1 cellular context compared by ENCODE assay signal in genomic region chr9:62801961-62802718, GRCh38.
A peak's percentile ranks its signal among the peaks of the same experiment; 100 is the strongest.
TF ChIP-seq lines count a peak whose summit lies in the region.
"Not testable (repeated sequence)": the region's sequence is repeated elsewhere in the genome, so short reads cannot be mapped to it uniquely, and the experiment has no call there.

No MANE protein-coding gene starts in this region.

TF ChIP-seq in HepG2, 621 proteins besides CTCF, POLR2A, EP300 and RAD21 (continued from another document and continues in another):
- TF ChIP-seq ARID2 (CRISPR knock-in tag; IDR thresholded peaks at IDR 0.05; ENCODE audit: borderline replicate concordance), result 0 out of 2 replicates have a peak, but pooled peaks have one; percentile 36
- peak; percentile 70 to 94 for TF ChIP-seq HMGXB4 (CRISPR knock-in tag; IDR thresholded peaks at IDR 0.05; ENCODE audit: borderline replicate concordance in 1 of 2, low read depth in 1 of 2)
- TF ChIP-seq MAZ (IDR thresholded peaks at IDR 0.05; ENCODE audit: borderline replicate concordance, low read depth, low read length); NONO (IDR thresholded peaks at IDR 0.05); FOXP1 (IDR thresholded peaks at IDR 0.05): not testable (repeated sequence)
- peak; percentile 52; the same call in 1 of the 2 replicates for TF ChIP-seq MAZ (CRISPR knock-in tag; IDR thresholded peaks at IDR 0.05; ENCODE audit: low read depth)
- TF ChIP-seq IRF2 (CRISPR knock-in tag; IDR thresholded peaks at IDR 0.05), result peak; percentile 41; the same call in 1 of the 2 replicates
- TF ChIP-seq GMEB1 (CRISPR knock-in tag; IDR thresholded peaks at IDR 0.05; ENCODE audit: borderline replicate concordance), result peak; percentile 18; the same call in 1 of the 2 replicates
- peak; percentile 88 for TF ChIP-seq MXD3 (CRISPR knock-in tag; IDR thresholded peaks at IDR 0.05)
- TF ChIP-seq RXRB (CRISPR knock-in tag; IDR thresholded peaks at IDR 0.05; ENCODE audit: borderline replicate concordance), result peak; percentile 46; the same call in 1 of the 2 replicates
- TF ChIP-seq MXD1 (CRISPR knock-in tag; IDR thresholded peaks at IDR 0.05), result peak; percentile 42; the same call in 1 of the 2 replicates
- peak; percentile 19; the same call in 1 of the 2 replicates for TF ChIP-seq NFYB (CRISPR knock-in tag; IDR thresholded peaks at IDR 0.05)
- TF ChIP-seq FOSL2 (CRISPR knock-in tag; IDR thresholded peaks at IDR 0.05), result 0 out of 2 replicates have a peak, but pooled peaks have one; percentile 6
- TF ChIP-seq ZNF709 (CRISPR knock-in tag; IDR thresholded peaks at IDR 0.05), result peak; percentile 50; the same call in 1 of the 2 replicates
- peak; percentile 44; the same call in 1 of the 2 replicates for TF ChIP-seq ZNF350 (CRISPR knock-in tag; IDR thresholded peaks at IDR 0.05; ENCODE audit: borderline replicate concordance, low read depth)
- TF ChIP-seq NONO (CRISPR knock-in tag; conservative IDR thresholded peaks at IDR 0.05), result peak; percentile 49; the same call in 1 of the 2 replicates
- TF ChIP-seq PHF20 (CRISPR knock-in tag; IDR thresholded peaks at IDR 0.05), result peak; percentile 21; the same call in 1 of the 2 replicates
- peak in 1 of 2 experiments; percentile 81; a peak in 2 of 4 replicates for TF ChIP-seq KLF16 (CRISPR knock-in tag; IDR thresholded peaks at IDR 0.05)
- TF ChIP-seq GATAD1 (CRISPR knock-in tag; IDR thresholded peaks at IDR 0.05), result peak; percentile 64
- 0 out of 2 replicates have a peak, but pooled peaks have one; percentile 24 for TF ChIP-seq TARDBP (CRISPR knock-in tag; IDR thresholded peaks at IDR 0.05)
- peak; percentile 89 for TF ChIP-seq ZNF737 (CRISPR knock-in tag; IDR thresholded peaks at IDR 0.05; ENCODE audit: borderline replicate concordance)
- TF ChIP-seq PTBP1 (IDR thresholded peaks at IDR 0.05; ENCODE audit: low read depth, low read length, poor library complexity, severe bottlenecking), result peak; percentile 10
- TF ChIP-seq KDM1A (CRISPR knock-in tag; IDR thresholded peaks at IDR 0.05), result 0 out of 2 replicates have a peak, but pooled peaks have one; percentile 9
- TF ChIP-seq ZGPAT (CRISPR knock-in tag; IDR thresholded peaks at IDR 0.05), result peak; percentile 77; the same call in 1 of the 2 replicates
- 0 out of 2 replicates have a peak, but pooled peaks have one; percentile 32 for TF ChIP-seq PRDM4 (CRISPR knock-in tag; IDR thresholded peaks at IDR 0.05; ENCODE audit: borderline replicate concordance)
- TF ChIP-seq ZNF124 (CRISPR knock-in tag; IDR thresholded peaks at IDR 0.05), result 0 out of 2 replicates have a peak, but pooled peaks have one; percentile 61
- 0 out of 2 replicates have a peak, but pooled peaks have one; percentile 35 for TF ChIP-seq POLR2AphosphoS5 (IDR thresholded peaks at IDR 0.05; ENCODE audit: low read depth, low read length)
- peak; percentile 87; the same call in 1 of the 2 replicates for TF ChIP-seq ETV6 (CRISPR knock-in tag; conservative IDR thresholded peaks at IDR 0.05)
- TF ChIP-seq HMG20B (CRISPR knock-in tag; conservative IDR thresholded peaks at IDR 0.05), result 0 out of 2 replicates have a peak, but pooled peaks have one; percentile 4
- peak; percentile 45 for TF ChIP-seq ASH2L (IDR thresholded peaks at IDR 0.05; ENCODE audit: insufficient read length, low read depth, low read length)
- TF ChIP-seq NRL (CRISPR knock-in tag; IDR thresholded peaks at IDR 0.05; ENCODE audit: borderline replicate concordance), result peak; percentile 6; the same call in 1 of the 2 replicates
- TF ChIP-seq ZNF547 (CRISPR knock-in tag; IDR thresholded peaks at IDR 0.05), result peak; percentile 16; the same call in 1 of the 2 replicates
- TF ChIP-seq ETV5 (CRISPR knock-in tag; IDR thresholded peaks at IDR 0.05; ENCODE audit: borderline replicate concordance), result peak; percentile 80; the same call in 1 of the 2 replicates
- peak; percentile 64; the same call in 1 of the 2 replicates for TF ChIP-seq ZNF205 (CRISPR knock-in tag; IDR thresholded peaks at IDR 0.05)
- 0 out of 2 replicates have a peak, but pooled peaks have one; percentile 20 for TF ChIP-seq ISL2 (CRISPR knock-in tag; IDR thresholded peaks at IDR 0.05)
- 0 out of 2 replicates have a peak, but pooled peaks have one; percentile 7 for TF ChIP-seq ZNF597 (CRISPR knock-in tag; IDR thresholded peaks at IDR 0.05)
- TF ChIP-seq PATZ1 (CRISPR knock-in tag; IDR thresholded peaks at IDR 0.05), result peak; percentile 86
- TF ChIP-seq HNRNPL (IDR thresholded peaks at IDR 0.05; ENCODE audit: low read depth, low read length), result 0 out of 2 replicates have a peak, but pooled peaks have one; percentile 36
- TF ChIP-seq NR2C2 (CRISPR knock-in tag; IDR thresholded peaks at IDR 0.05; ENCODE audit: borderline replicate concordance), result 0 out of 2 replicates have a peak, but pooled peaks have one; percentile 27
- TF ChIP-seq FOXP1 (CRISPR knock-in tag; IDR thresholded peaks at IDR 0.05), result 0 out of 2 replicates have a peak, but pooled peaks have one; percentile 29
- 0 out of 2 replicates have a peak, but pooled peaks have one; percentile 36 for TF ChIP-seq POGZ (CRISPR knock-in tag; IDR thresholded peaks at IDR 0.05)
- TF ChIP-seq RERE (CRISPR knock-in tag; IDR thresholded peaks at IDR 0.05; ENCODE audit: low read depth), result 0 out of 2 replicates have a peak, but pooled peaks have one; percentile 45
- 0 out of 2 replicates have a peak, but pooled peaks have one; percentile 33 for TF ChIP-seq DRAP1 (CRISPR knock-in tag; IDR thresholded peaks at IDR 0.05)
